In the genomic region with DNA sequence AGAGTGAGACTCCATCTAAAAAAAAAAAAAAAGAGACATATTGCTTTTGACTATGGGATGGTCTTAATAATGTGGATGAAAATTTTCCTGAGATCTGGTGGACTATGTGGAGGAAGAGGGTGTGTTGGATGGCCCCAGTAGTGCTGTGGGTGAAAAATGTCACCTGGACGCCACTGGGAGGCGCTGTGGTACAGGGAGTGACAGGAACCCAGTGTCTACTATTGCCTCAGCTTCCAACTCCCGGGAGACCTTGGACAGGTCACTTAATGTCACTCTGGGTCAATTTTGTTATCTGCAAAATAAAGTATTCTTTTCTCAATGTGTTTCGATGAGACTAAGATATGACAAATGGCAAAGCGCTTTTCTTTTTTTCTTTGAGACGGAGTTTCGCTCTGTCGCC, we compare ENCODE assay signal across 8 cellular contexts. TPM values are rescaled to one million over a fixed set of nuclear protein-coding genes. Genes with fewer than 3 reads are reported as not detected.
A peak's percentile ranks its signal among the peaks of the same experiment; 100 is the strongest.
DNase-seq lines count a peak whose midpoint lies in the region; ATAC-seq, FAIRE-seq and TF ChIP-seq lines count a peak whose summit lies in the region.

No MANE protein-coding gene starts in this region.

- no peaks in the 10 kb centered on the region for H3K36me3 ChIP-seq in Caco-2 (ENCODE audit: control insufficient read depth, insufficient read depth, low read length)
- H3K36me3 ChIP-seq in fibroblast of lung (ENCODE audit: control insufficient read depth, insufficient read depth, low read length) = no peaks in the 10 kb centered on the region
- H3K36me3 ChIP-seq in tibial nerve = no peaks in the 10 kb centered on the region

- CTCF ChIA-PET in Caco-2 (lab: Charles Lee) = interaction anchor here (0.7 to 1.3 kb wide), 3 partner anchors 124 to 331 kb away, joined by 3 to 4 read pairs (median 3); no protein-coding TSS in a partner anchor
- CTCF ChIA-PET in activated CD8-positive, alpha-beta memory T cell treated with anti-CD3 and anti-CD28 coated beads, Interleukin-2, amount 10 ng/mL, durations not matched to agents 7 days and 5 days (lab: Charles Lee) = interaction anchor here (0.7 to 1.7 kb wide), 3 partner anchors 12 to 335 kb away, joined by 3 to 4 read pairs (median 3); no protein-coding TSS in a partner anchor

- POLR2A ChIA-PET in Caco-2 (lab: Charles Lee) = no interaction called here

- H3K9me3 Mint-ChIP-seq in Caco-2 (ENCODE audit: unreplicated experiment) (no peaks in the 10 kb centered on the region), nephron progenitor cell (peaks cover 12% of the 10 kb centered on the region)
- H3K9me3 Mint-ChIP-seq in activated CD8-positive, alpha-beta memory T cell treated with anti-CD3 and anti-CD28 coated beads, Interleukin-2, amount 10 ng/mL, durations not matched to agents 7 days and 5 days (ENCODE audit: low read depth) = no peaks in the 10 kb centered on the region

- peak; percentile 86 to 89 for TF ChIP-seq CTCF in Caco-2 (IDR thresholded peaks at IDR 0.05; ENCODE audit: insufficient read depth in 1 of 2, low read depth in 1 of 2, low read length in 1 of 2, severe bottlenecking in 1 of 2, unreplicated experiment in 1 of 2)
- TF ChIP-seq CTCF in fibroblast of lung (conservative IDR thresholded peaks at IDR 0.05 in 1 of 2, IDR thresholded peaks at IDR 0.05 in 1 of 2; ENCODE audit: low read depth in 1 of 2, low read length in 2 of 2) = peak; percentile 67 to 83
- peak; percentile 81 for TF ChIP-seq CTCF in nephron progenitor cell (IDR thresholded peaks at IDR 0.05)
- peak; percentile 47 to 76 (median 66) for TF ChIP-seq CTCF in tibial nerve (IDR thresholded peaks at IDR 0.05)

- intact Hi-C loops in Caco-2 (cut with micrococcal nuclease; ENCODE audit: unreplicated experiment) = loop anchor here (1.0 kb wide), 3 partner anchors 76 to 124 kb away; no protein-coding TSS in a partner anchor

- no peak for TF ChIP-seq POLR2A in H54 (IDR thresholded peaks at IDR 0.05; ENCODE audit: low read depth, low read length)
- no peak for TF ChIP-seq POLR2A in tibial nerve (IDR thresholded peaks at IDR 0.05)

- H3K4me3 ChIP-seq in Caco-2 (ENCODE audit: low read depth, low read length) = no peak overlapping the region
- H3K4me3 ChIP-seq in fibroblast of lung (replicated peaks in 1 of 4; ENCODE audit: control extremely low read depth in 1 of 4, insufficient read depth in 1 of 4, low read depth in 3 of 4, low read length in 4 of 4) = no peak overlapping the region
- H3K4me3 ChIP-seq in tibial nerve = no peak overlapping the region

- BruUV-seq in Caco-2 (replicated peaks; lab: Mats Ljungman, UMichigan) = no TSS peak

- ATAC-seq in activated CD8-positive, alpha-beta memory T cell treated with anti-CD3 and anti-CD28 coated beads, Interleukin-2, amount 10 ng/mL, durations not matched to agents 7 days and 5 days = peak; percentile 65
- no peak for ATAC-seq in HG02870 (IDR thresholded peaks at IDR 0.05; ENCODE audit: unreplicated experiment)

- no peak overlapping the region for H3K9ac ChIP-seq in fibroblast of lung (ENCODE audit: insufficient read depth, low read length)

- no peaks in the 10 kb centered on the region for H3K79me2 ChIP-seq in fibroblast of lung (ENCODE audit: control insufficient read depth, insufficient read depth, low read length)

- H3K9me3 ChIP-seq in Caco-2 (no peaks in the 10 kb centered on the region), fibroblast of lung (ENCODE audit: control insufficient read depth, insufficient read depth, low read depth, low read length) (no peaks in the 10 kb centered on the region), tibial nerve (no peaks in the 10 kb centered on the region)

- H3K36me3 Mint-ChIP-seq in Caco-2 (ENCODE audit: insufficient read depth, unreplicated experiment) (no peaks in the 10 kb centered on the region), nephron progenitor cell (ENCODE audit: low read depth) (peaks cover 5% of the 10 kb centered on the region)
- no peaks in the 10 kb centered on the region for H3K36me3 Mint-ChIP-seq in activated CD8-positive, alpha-beta memory T cell treated with anti-CD3 and anti-CD28 coated beads, Interleukin-2, amount 10 ng/mL, durations not matched to agents 7 days and 5 days

- H3K4me3 Mint-ChIP-seq in Caco-2 (ENCODE audit: unreplicated experiment) (no peak overlapping the region), nephron progenitor cell (no peak overlapping the region)
- no peak overlapping the region for H3K4me3 Mint-ChIP-seq in activated CD8-positive, alpha-beta memory T cell treated with anti-CD3 and anti-CD28 coated beads, Interleukin-2, amount 10 ng/mL, durations not matched to agents 7 days and 5 days

- WGBS in tibial nerve, 2 donors = 52 to 56% methylated on average over 8 of the region's 8 CpGs

- TF ChIP-seq EP300 in tibial nerve (IDR thresholded peaks at IDR 0.05) = no peak

- H3K27me3 Mint-ChIP-seq in Caco-2 (ENCODE audit: insufficient read depth, unreplicated experiment) (no peaks in the 10 kb centered on the region), nephron progenitor cell (ENCODE audit: low read depth, poor library complexity) (peaks cover 5% of the 10 kb centered on the region)
- H3K27me3 Mint-ChIP-seq in activated CD8-positive, alpha-beta memory T cell treated with anti-CD3 and anti-CD28 coated beads, Interleukin-2, amount 10 ng/mL, durations not matched to agents 7 days and 5 days = peaks cover 16% of the 10 kb centered on the region

- FAIRE-seq in H54 (lab: Jason Lieb, UNC) = no peak

- peak; percentile 80 to 82 for DNase-seq in Caco-2
- DNase-seq in H54 (ENCODE audit: insufficient read length, low spot score) = peak; percentile 52
- DNase-seq in NCI-H510A (lab: John Stamatoyannopoulos, UW) = peak; percentile 10
- DNase-seq in activated CD8-positive, alpha-beta memory T cell treated with anti-CD3 and anti-CD28 coated beads, Interleukin-2, amount 10 ng/mL, durations not matched to agents 7 days and 5 days = peak; percentile 66
- peak; percentile 21 to 64 for DNase-seq in fibroblast of lung (ENCODE audit: low read depth in 2 of 2)
- peak; percentile 83 for DNase-seq in nephron progenitor cell
- DNase-seq in tibial nerve (ENCODE audit: low spot score in 2 of 2) = peak in 1 of 2 donors; percentile 27

- H4K20me1 ChIP-seq in fibroblast of lung (ENCODE audit: control insufficient read depth, extremely low read depth, insufficient read depth, low read length) = no peaks in the 10 kb centered on the region

- H3K27ac Mint-ChIP-seq in Caco-2 (ENCODE audit: unreplicated experiment) = no peak overlapping the region
- no peak overlapping the region for H3K27ac Mint-ChIP-seq in activated CD8-positive, alpha-beta memory T cell treated with anti-CD3 and anti-CD28 coated beads, Interleukin-2, amount 10 ng/mL, durations not matched to agents 7 days and 5 days
- H3K27ac Mint-ChIP-seq in nephron progenitor cell = no peak overlapping the region

- no peak overlapping the region for H3K4me2 ChIP-seq in fibroblast of lung (ENCODE audit: extremely low read depth, insufficient read depth, low read length)

- no peaks in the 10 kb centered on the region for H3K27me3 ChIP-seq in Caco-2 (replicated peaks; ENCODE audit: control insufficient read depth, insufficient read depth, low read length)
- H3K27me3 ChIP-seq in fibroblast of lung (ENCODE audit: control insufficient read depth, insufficient read depth, low read length) = no peaks in the 10 kb centered on the region
- no peaks in the 10 kb centered on the region for H3K27me3 ChIP-seq in tibial nerve

- H3K27ac ChIP-seq in fibroblast of lung (ENCODE audit: insufficient read depth, low read length) = no peak overlapping the region
- H3K27ac ChIP-seq in tibial nerve = no peak overlapping the region

- no peak overlapping the region for H2AFZ ChIP-seq in fibroblast of lung (ENCODE audit: low read length)

- H3K4me1 ChIP-seq in Caco-2 = no peaks in the 10 kb centered on the region
- H3K4me1 ChIP-seq in fibroblast of lung (ENCODE audit: control insufficient read depth, extremely low read depth, insufficient read depth, low read length) = no peaks in the 10 kb centered on the region
- no peaks in the 10 kb centered on the region for H3K4me1 ChIP-seq in tibial nerve

- no peaks in the 10 kb centered on the region for H3K4me1 Mint-ChIP-seq in Caco-2 (ENCODE audit: low read depth, unreplicated experiment)
- H3K4me1 Mint-ChIP-seq in activated CD8-positive, alpha-beta memory T cell treated with anti-CD3 and anti-CD28 coated beads, Interleukin-2, amount 10 ng/mL, durations not matched to agents 7 days and 5 days = no peaks in the 10 kb centered on the region
- peaks cover 6% of the 10 kb centered on the region for H3K4me1 Mint-ChIP-seq in nephron progenitor cell

RNA-seq across cellular contexts. Expression of a gene that starts 27.7 kb away (rescaled TPM):
- total RNA-seq in Caco-2 (2022) (32.5 and 32.9 TPM in 2 replicates), fibroblast of lung (9.8 and 17.2 TPM in 2 replicates), tibial nerve (10 to 100 TPM; 20.3 to 23.4 (median 22.5) TPM)
- 10 to 100 TPM; 28.6 to 30.0 TPM for total RNA-seq in activated CD8-positive, alpha-beta memory T cell treated with anti-CD3 and anti-CD28 coated beads, Interleukin-2, amount 10 ng/mL, durations not matched to agents 7 days and 5 days
- polyA plus RNA-seq in fibroblast of lung = 21.8 and 24.2 TPM in 2 replicates
- 8.9 and 9.8 TPM in 2 replicates for polyA plus RNA-seq in fibroblast of lung (2012)
- polyA minus RNA-seq in fibroblast of lung (ENCODE audit: low replicate concordance) = 25.8 and 43.0 TPM in 2 replicates
